Comparison of ENCODE assay signal across 1 cellular context in the genomic region with DNA sequence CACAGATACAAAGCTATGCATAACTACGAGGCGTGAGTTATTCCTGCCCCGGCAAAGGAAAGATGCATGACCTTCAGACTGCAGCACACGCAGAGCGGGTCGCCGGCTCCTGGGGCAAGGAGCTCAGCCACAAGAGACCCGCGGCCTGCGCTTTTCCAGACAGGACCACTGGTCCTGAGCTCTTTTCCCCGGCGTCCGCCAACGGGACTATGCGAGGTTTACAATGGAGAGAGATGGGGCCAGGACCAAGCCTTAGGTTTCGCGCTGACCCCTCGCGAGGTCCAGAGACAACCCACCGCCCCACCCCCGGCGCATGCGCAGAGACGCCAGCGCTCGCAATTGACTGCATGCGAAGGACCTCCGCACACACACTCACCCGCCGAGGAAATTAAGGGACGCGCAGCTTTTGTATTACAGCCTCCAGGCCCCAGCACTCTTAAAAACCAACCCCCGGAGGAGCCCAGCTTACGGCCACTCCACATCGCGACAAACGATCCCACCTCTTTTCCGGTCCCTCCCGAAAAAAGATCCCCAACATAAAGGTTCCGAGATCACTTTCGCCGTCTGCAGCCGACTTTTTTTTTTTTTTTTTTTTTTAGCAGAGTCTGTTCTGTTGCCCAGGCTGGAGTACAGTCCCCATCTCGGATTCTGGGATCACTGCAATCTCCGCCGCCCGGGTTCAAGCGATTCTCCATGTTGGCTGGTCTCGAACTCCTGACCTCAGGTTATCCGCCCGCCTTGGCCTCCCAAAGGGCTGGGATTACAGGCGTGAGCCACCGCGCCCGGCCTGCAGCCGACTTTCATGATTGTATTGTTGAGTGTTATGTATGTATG.
TF ChIP-seq lines count a peak whose summit lies in the region.

COQ3 (minus strand) TSS at position 498 of the 834 bp plus-strand sequence; CDS start at position 482, 16 bp downstream.

TF ChIP-seq in K562, 482 proteins besides CTCF, POLR2A, EP300 and RAD21 (continued from another document and continues in another):
- no peak for TF ChIP-seq EHMT2 (IDR thresholded peaks at IDR 0.05)
- TF ChIP-seq KAT7 (CRISPR knock-in tag; IDR thresholded peaks at IDR 0.05; ENCODE audit: borderline replicate concordance) = peak; percentile 70; the same call in 1 of the 2 replicates
- no peak for TF ChIP-seq SPI1 (IDR thresholded peaks at IDR 0.05; ENCODE audit: borderline replicate concordance, low read depth, low read length)
- 0 out of 2 replicates have a peak, but pooled peaks have one; percentile 62 for TF ChIP-seq ZNF232 (CRISPR knock-in tag; IDR thresholded peaks at IDR 0.05)
- no peak for TF ChIP-seq USF2 (CRISPR knock-in tag; IDR thresholded peaks at IDR 0.05)
- TF ChIP-seq RBBP5 (IDR thresholded peaks at IDR 0.05; ENCODE audit: borderline replicate concordance, insufficient read depth, low read length, poor library complexity, severe bottlenecking) = peak; percentile 100
- no peak for TF ChIP-seq ELF2 (CRISPR knock-in tag; IDR thresholded peaks at IDR 0.05)
- TF ChIP-seq HDAC3 (IDR thresholded peaks at IDR 0.05; ENCODE audit: borderline replicate concordance, partially characterized antibody) = no peak
- no peak for TF ChIP-seq CCAR2 (IDR thresholded peaks at IDR 0.05; ENCODE audit: low read depth, low read length)
- TF ChIP-seq MEF2A (IDR thresholded peaks at IDR 0.05; ENCODE audit: control insufficient read depth, low read depth, low read length) = no peak
- TF ChIP-seq PPARD (CRISPR knock-in tag; IDR thresholded peaks at IDR 0.05) = no peak
- TF ChIP-seq FOXK2 (conservative IDR thresholded peaks at IDR 0.05 in 1 of 2, IDR thresholded peaks at IDR 0.05 in 1 of 2; ENCODE audit: low read depth in 2 of 2) = peak in 1 of 2 experiments; percentile 37; a peak in 1 of 4 replicates
- no peak for TF ChIP-seq CEBPZ (IDR thresholded peaks at IDR 0.05; ENCODE audit: borderline replicate concordance, low read depth, low read length)
- no peak for TF ChIP-seq SNAPC5 (CRISPR knock-in tag; IDR thresholded peaks at IDR 0.05)
- TF ChIP-seq CSDE1 (IDR thresholded peaks at IDR 0.05) = no peak
- no peak for TF ChIP-seq PTTG1 (tag; IDR thresholded peaks at IDR 0.05; ENCODE audit: low read depth)
- TF ChIP-seq, protein P1, sequence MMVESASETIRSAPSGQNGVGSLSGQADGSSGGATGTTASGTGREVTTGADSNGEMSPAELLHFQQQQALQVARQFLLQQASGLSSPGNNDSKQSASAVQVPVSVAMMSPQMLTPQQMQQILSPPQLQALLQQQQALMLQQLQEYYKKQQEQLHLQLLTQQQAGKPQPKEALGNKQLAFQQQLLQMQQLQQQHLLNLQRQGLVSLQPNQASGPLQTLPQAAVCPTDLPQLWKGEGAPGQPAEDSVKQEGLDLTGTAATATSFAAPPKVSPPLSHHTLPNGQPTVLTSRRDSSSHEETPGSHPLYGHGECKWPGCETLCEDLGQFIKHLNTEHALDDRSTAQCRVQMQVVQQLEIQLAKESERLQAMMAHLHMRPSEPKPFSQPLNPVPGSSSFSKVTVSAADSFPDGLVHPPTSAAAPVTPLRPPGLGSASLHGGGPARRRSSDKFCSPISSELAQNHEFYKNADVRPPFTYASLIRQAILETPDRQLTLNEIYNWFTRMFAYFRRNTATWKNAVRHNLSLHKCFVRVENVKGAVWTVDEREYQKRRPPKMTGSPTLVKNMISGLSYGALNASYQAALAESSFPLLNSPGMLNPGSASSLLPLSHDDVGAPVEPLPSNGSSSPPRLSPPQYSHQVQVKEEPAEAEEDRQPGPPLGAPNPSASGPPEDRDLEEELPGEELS (CRISPR knock-in tag; IDR thresholded peaks at IDR 0.05; ENCODE audit: borderline replicate concordance) = no peak
- TF ChIP-seq ZNF445 (CRISPR knock-in tag; IDR thresholded peaks at IDR 0.05; ENCODE audit: low read depth) = no peak
- TF ChIP-seq ARID1B (IDR thresholded peaks at IDR 0.05) = no peak
- TF ChIP-seq ZC3H4 (CRISPR knock-in tag; IDR thresholded peaks at IDR 0.05; ENCODE audit: borderline replicate concordance) = no peak
- no peak for TF ChIP-seq ZNF717 (CRISPR knock-in tag; IDR thresholded peaks at IDR 0.05)
- TF ChIP-seq NR2F6 (CRISPR knock-in tag; IDR thresholded peaks at IDR 0.05) = no peak
- TF ChIP-seq NFYB (IDR thresholded peaks at IDR 0.05; ENCODE audit: extremely low read depth, insufficient read length) = no peak
- no peak for TF ChIP-seq KLF13 (tag; IDR thresholded peaks at IDR 0.05; ENCODE audit: borderline replicate concordance, low read depth)
- no peak for TF ChIP-seq NFE2 (IDR thresholded peaks at IDR 0.05; ENCODE audit: low read depth)
- no peak for TF ChIP-seq ZNF561 (CRISPR knock-in tag; conservative IDR thresholded peaks at IDR 0.05)
- peak; percentile 63; the same call in 1 of the 2 replicates for TF ChIP-seq POLR2AphosphoS5 (IDR thresholded peaks at IDR 0.05; ENCODE audit: control insufficient read depth, insufficient read depth, low read depth, low read length)
- peak in 1 of 2 experiments; percentile 66; a peak in 1 of 4 replicates for TF ChIP-seq BCLAF1 (IDR thresholded peaks at IDR 0.05; ENCODE audit: borderline replicate concordance in 1 of 2, control insufficient read depth in 1 of 2, low read depth in 2 of 2, low read length in 1 of 2)
- TF ChIP-seq, protein P2, sequence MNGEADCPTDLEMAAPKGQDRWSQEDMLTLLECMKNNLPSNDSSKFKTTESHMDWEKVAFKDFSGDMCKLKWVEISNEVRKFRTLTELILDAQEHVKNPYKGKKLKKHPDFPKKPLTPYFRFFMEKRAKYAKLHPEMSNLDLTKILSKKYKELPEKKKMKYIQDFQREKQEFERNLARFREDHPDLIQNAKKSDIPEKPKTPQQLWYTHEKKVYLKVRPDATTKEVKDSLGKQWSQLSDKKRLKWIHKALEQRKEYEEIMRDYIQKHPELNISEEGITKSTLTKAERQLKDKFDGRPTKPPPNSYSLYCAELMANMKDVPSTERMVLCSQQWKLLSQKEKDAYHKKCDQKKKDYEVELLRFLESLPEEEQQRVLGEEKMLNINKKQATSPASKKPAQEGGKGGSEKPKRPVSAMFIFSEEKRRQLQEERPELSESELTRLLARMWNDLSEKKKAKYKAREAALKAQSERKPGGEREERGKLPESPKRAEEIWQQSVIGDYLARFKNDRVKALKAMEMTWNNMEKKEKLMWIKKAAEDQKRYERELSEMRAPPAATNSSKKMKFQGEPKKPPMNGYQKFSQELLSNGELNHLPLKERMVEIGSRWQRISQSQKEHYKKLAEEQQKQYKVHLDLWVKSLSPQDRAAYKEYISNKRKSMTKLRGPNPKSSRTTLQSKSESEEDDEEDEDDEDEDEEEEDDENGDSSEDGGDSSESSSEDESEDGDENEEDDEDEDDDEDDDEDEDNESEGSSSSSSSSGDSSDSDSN (IDR thresholded peaks at IDR 0.05; ENCODE audit: borderline replicate concordance in 1 of 2, low read depth in 2 of 2, low read length in 2 of 2) = no peak
- TF ChIP-seq PHF8 (IDR thresholded peaks at IDR 0.05; ENCODE audit: borderline replicate concordance, low read length) = peak; percentile 88
- TF ChIP-seq E2F3 (CRISPR knock-in tag; IDR thresholded peaks at IDR 0.05) = no peak
- TF ChIP-seq, protein P3, sequence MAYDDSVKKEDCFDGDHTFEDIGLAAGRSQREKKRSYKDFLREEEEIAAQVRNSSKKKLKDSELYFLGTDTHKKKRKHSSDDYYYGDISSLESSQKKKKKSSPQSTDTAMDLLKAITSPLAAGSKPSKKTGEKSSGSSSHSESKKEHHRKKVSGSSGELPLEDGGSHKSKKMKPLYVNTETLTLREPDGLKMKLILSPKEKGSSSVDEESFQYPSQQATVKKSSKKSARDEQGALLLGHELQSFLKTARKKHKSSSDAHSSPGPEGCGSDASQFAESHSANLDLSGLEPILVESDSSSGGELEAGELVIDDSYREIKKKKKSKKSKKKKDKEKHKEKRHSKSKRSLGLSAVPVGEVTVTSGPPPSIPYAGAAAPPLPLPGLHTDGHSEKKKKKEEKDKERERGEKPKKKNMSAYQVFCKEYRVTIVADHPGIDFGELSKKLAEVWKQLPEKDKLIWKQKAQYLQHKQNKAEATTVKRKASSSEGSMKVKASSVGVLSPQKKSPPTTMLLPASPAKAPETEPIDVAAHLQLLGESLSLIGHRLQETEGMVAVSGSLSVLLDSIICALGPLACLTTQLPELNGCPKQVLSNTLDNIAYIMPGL (CRISPR knock-in tag; IDR thresholded peaks at IDR 0.05) = no peak
- no peak for TF ChIP-seq ELK3 (CRISPR knock-in tag; IDR thresholded peaks at IDR 0.05)
- no peak for TF ChIP-seq ZNF184 (CRISPR knock-in tag; IDR thresholded peaks at IDR 0.05)
- TF ChIP-seq ZNF282 (CRISPR knock-in tag; IDR thresholded peaks at IDR 0.05) = no peak
- no peak for TF ChIP-seq ZNF24 (IDR thresholded peaks at IDR 0.05)
- peak; percentile 96 for TF ChIP-seq NCOA1 (IDR thresholded peaks at IDR 0.05; ENCODE audit: low read depth)
- TF ChIP-seq CEBPG (CRISPR knock-in tag; IDR thresholded peaks at IDR 0.05) = no peak
- no peak for TF ChIP-seq CEBPG (tag; conservative IDR thresholded peaks at IDR 0.05 in 1 of 2, IDR thresholded peaks at IDR 0.05 in 1 of 2)
- no peak for TF ChIP-seq COPS2 (conservative IDR thresholded peaks at IDR 0.05)
- TF ChIP-seq HOMEZ (CRISPR knock-in tag; IDR thresholded peaks at IDR 0.05) = no peak
- TF ChIP-seq MTF1 (CRISPR knock-in tag; IDR thresholded peaks at IDR 0.05; ENCODE audit: borderline replicate concordance) = no peak
- no peak for TF ChIP-seq ZNF324 (CRISPR knock-in tag; IDR thresholded peaks at IDR 0.05)
- no peak for TF ChIP-seq NFXL1 (CRISPR knock-in tag; IDR thresholded peaks at IDR 0.05)
- TF ChIP-seq TCFL5 (CRISPR knock-in tag; conservative IDR thresholded peaks at IDR 0.05) = no peak
- no peak for TF ChIP-seq RBM17 (IDR thresholded peaks at IDR 0.05; ENCODE audit: borderline replicate concordance, low read depth, low read length)
- no peak for TF ChIP-seq NCOR1 (IDR thresholded peaks at IDR 0.05)
- no peak for TF ChIP-seq DMBX1 (CRISPR knock-in tag; IDR thresholded peaks at IDR 0.05; ENCODE audit: borderline replicate concordance)
